1 cellular context compared by ENCODE assay signal in the genomic region with DNA sequence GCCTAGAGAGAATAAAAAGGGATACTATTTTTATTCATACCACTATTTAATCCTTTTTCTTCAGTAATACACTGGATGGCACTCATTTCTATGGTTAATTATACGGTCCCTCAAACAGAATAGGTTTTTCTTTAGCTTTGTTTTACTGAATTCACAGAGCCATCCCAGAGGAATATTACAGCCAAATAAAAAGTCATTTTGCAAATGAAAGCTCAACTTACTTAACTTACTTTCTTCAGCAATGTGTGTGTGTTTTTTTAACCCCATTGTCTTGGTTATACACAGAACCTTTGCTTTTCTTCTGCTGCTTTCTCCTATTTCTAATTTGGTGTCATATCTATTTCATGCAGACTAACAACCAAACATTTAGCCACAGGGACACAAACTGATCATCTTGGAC.
TF ChIP-seq lines count a peak whose summit lies in the region.

No MANE protein-coding gene starts in this region.

TF ChIP-seq in GM23338, 12 proteins besides CTCF, POLR2A, EP300 and RAD21 (continued from another document):
- TF ChIP-seq, protein P1, sequence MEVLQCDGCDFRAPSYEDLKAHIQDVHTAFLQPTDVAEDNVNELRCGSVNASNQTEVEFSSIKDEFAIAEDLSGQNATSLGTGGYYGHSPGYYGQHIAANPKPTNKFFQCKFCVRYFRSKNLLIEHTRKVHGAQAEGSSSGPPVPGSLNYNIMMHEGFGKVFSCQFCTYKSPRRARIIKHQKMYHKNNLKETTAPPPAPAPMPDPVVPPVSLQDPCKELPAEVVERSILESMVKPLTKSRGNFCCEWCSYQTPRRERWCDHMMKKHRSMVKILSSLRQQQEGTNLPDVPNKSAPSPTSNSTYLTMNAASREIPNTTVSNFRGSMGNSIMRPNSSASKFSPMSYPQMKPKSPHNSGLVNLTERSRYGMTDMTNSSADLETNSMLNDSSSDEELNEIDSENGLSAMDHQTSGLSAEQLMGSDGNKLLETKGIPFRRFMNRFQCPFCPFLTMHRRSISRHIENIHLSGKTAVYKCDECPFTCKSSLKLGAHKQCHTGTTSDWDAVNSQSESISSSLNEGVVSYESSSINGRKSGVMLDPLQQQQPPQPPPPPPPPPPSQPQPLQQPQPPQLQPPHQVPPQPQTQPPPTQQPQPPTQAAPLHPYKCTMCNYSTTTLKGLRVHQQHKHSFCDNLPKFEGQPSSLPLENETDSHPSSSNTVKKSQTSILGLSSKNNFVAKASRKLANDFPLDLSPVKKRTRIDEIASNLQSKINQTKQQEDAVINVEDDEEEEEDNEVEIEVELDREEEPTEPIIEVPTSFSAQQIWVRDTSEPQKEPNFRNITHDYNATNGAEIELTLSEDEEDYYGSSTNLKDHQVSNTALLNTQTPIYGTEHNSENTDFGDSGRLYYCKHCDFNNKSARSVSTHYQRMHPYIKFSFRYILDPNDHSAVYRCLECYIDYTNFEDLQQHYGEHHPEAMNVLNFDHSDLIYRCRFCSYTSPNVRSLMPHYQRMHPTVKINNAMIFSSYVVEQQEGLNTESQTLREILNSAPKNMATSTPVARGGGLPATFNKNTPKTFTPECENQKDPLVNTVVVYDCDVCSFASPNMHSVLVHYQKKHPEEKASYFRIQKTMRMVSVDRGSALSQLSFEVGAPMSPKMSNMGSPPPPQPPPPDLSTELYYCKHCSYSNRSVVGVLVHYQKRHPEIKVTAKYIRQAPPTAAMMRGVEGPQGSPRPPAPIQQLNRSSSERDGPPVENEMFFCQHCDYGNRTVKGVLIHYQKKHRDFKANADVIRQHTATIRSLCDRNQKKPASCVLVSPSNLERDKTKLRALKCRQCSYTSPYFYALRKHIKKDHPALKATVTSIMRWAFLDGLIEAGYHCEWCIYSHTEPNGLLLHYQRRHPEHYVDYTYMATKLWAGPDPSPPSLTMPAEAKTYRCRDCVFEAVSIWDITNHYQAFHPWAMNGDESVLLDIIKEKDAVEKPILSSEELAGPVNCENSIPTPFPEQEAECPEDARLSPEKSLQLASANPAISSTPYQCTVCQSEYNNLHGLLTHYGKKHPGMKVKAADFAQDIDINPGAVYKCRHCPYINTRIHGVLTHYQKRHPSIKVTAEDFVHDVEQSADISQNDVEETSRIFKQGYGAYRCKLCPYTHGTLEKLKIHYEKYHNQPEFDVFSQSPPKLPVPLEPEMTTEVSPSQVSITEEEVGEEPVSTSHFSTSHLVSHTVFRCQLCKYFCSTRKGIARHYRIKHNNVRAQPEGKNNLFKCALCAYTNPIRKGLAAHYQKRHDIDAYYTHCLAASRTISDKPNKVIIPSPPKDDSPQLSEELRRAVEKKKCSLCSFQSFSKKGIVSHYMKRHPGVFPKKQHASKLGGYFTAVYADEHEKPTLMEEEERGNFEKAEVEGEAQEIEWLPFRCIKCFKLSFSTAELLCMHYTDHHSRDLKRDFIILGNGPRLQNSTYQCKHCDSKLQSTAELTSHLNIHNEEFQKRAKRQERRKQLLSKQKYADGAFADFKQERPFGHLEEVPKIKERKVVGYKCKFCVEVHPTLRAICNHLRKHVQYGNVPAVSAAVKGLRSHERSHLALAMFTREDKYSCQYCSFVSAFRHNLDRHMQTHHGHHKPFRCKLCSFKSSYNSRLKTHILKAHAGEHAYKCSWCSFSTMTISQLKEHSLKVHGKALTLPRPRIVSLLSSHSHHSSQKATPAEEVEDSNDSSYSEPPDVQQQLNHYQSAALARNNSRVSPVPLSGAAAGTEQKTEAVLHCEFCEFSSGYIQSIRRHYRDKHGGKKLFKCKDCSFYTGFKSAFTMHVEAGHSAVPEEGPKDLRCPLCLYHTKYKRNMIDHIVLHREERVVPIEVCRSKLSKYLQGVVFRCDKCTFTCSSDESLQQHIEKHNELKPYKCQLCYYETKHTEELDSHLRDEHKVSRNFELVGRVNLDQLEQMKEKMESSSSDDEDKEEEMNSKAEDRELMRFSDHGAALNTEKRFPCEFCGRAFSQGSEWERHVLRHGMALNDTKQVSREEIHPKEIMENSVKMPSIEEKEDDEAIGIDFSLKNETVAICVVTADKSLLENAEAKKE (CRISPR knock-in tag; IDR thresholded peaks at IDR 0.05) = no peak
- TF ChIP-seq NANOG (IDR thresholded peaks at IDR 0.05; ENCODE audit: borderline replicate concordance) = no peak
